ENCODE assay signal across 8 cellular contexts in genomic region chr2:174546519-174547506, GRCh38. TPM values are rescaled to one million over a fixed set of nuclear protein-coding genes. Genes with fewer than 3 reads are reported as not detected.
DNase-seq lines count a peak whose midpoint lies in the region; ATAC-seq and TF ChIP-seq lines count a peak whose summit lies in the region.

No MANE protein-coding gene starts in this region.

- intact Hi-C loops in activated B cell treated with CpG ODN at 0.5 μM for 24 hours (cut with micrococcal nuclease) (loop anchor here (1.0 kb wide), 1 partner anchor 85 kb away; no protein-coding TSS in a partner anchor), sciatic nerve (cut with DNase I) (no loop called here)

- no peaks in the 10 kb centered on the region for H3K9me3 Mint-ChIP-seq in activated B cell treated with CpG ODN at 0.5 μM for 24 hours

- POLR2A ChIA-PET in activated B cell treated with CpG ODN at 0.5 μM for 24 hours (lab: Charles Lee), result interaction anchor here (0.6 to 0.7 kb wide), 2 partner anchors 60 to 84 kb away, joined by 3 to 4 read pairs; partner anchors contain the start of gene GPR155

- ATAC-seq in activated B cell treated with CpG ODN at 0.5 μM for 24 hours (ENCODE audit: low read depth) (peak; percentile 40), sciatic nerve (peak; percentile 78)

- peaks cover 3% of the 10 kb centered on the region for H3K4me1 Mint-ChIP-seq in activated B cell treated with CpG ODN at 0.5 μM for 24 hours

- H3K4me3 Mint-ChIP-seq in activated B cell treated with CpG ODN at 0.5 μM for 24 hours, result no peak overlapping the region

- H3K27ac ChIP-seq in 22Rv1, result peak overlapping the region; percentile 55

- TF ChIP-seq CTCF in 22Rv1 (IDR thresholded peaks at IDR 0.05) (peak; percentile 64), activated B cell treated with CpG ODN at 0.5 μM for 24 hours (IDR thresholded peaks at IDR 0.05) (no peak)

- H3K36me3 Mint-ChIP-seq in activated B cell treated with CpG ODN at 0.5 μM for 24 hours (ENCODE audit: low read depth), result peaks cover 2% of the 10 kb centered on the region

- H3K27me3 Mint-ChIP-seq in activated B cell treated with CpG ODN at 0.5 μM for 24 hours, result no peaks in the 10 kb centered on the region

- DNase-seq in EH (ENCODE audit: low read depth) (peak; percentile 65), Kasumi-1 (lab: John Stamatoyannopoulos, UW) (peak; percentile 78 to 86), activated B cell treated with CpG ODN at 0.5 μM for 24 hours (no peak), glomerular visceral epithelial cell (ENCODE audit: extremely low spot score) (peak; percentile 44), sciatic nerve (ENCODE audit: low spot score) (no peak), NCI-H2227 (lab: John Stamatoyannopoulos, UW; ENCODE audit: unreplicated experiment) (no peak), activated gamma-delta T cell treated with Interleukin-2 at 50 U/mL for 16 hours (no peak)

- H3K27ac Mint-ChIP-seq in activated B cell treated with CpG ODN at 0.5 μM for 24 hours, result no peak overlapping the region

- CTCF ChIA-PET in activated B cell treated with CpG ODN at 0.5 μM for 24 hours (lab: Charles Lee), result interaction anchor here (0.8 to 1.5 kb wide), 5 partner anchors 9 to 153 kb away, joined by 3 to 21 read pairs (median 5); no protein-coding TSS in a partner anchor

RNA-seq across cellular contexts. Expression of gene WIPF1, which starts 50.8 kb away (rescaled TPM):
- total RNA-seq in activated B cell treated with CpG ODN at 0.5 μM for 24 hours, result 293 TPM in 2 replicates
- total RNA-seq in sciatic nerve, result 107 TPM

RNA-seq across cellular contexts. Expression of gene GPR155, which starts 60.0 kb away (rescaled TPM):
- total RNA-seq in activated B cell treated with CpG ODN at 0.5 μM for 24 hours, result 2.8 TPM in 2 replicates
- 28.7 TPM for total RNA-seq in sciatic nerve

Comparison
In these comparisons a context has a peak if more than half of its experiments do, and no peak if none do; other contexts are left out.
1. DNase-seq: peak in EH (single experiment), Kasumi-1 (2 of 2) and glomerular visceral epithelial cell (single experiment); none in activated B cell treated with CpG ODN at 0.5 μM for 24 hours (single experiment), sciatic nerve (single experiment), NCI-H2227 (single experiment) and activated gamma-delta T cell treated with Interleukin-2 at 50 U/mL for 16 hours (single experiment).